ENCODE assay signal across 2 cellular contexts in the genomic region with DNA sequence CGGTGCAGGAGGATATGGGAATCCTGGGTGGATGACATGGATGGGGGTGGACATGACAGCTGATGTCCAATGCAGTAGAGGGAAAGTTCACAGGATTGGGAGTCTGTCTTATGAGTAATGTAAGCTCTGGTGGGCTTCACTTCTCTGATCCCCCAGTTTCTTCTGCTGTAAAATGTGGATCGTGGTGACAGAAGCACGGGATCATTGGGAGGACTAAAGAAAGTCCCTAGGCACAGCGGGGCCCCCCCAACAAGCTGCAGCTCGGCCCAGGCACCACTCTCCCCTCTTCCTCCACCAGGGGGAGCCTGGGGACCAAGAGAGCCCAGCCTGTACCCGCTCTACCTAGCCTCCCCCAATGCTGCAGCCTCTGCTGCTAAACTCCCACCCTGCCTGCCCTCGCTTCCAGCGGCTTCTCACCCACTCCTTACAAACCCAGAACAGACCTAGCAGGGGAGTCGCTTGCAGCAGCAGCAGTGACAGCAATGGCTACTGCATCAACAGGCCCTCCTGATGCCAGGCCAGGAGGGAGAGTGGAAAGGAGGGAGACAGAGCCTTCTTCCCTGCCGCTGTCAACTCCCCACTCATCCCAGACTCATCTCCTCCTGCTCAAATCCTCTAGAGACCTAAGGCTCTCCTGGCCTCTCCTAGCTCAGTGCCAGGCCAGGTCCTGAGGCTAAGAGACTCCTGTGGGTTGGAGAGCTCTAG.
TF ChIP-seq lines count a peak whose summit lies in the region.

No MANE protein-coding gene starts in this region.

TF ChIP-seq in GM23338, 12 proteins besides CTCF, POLR2A, EP300 and RAD21:
- TF ChIP-seq NANOG (IDR thresholded peaks at IDR 0.05; ENCODE audit: borderline replicate concordance) = no peak
- TF ChIP-seq CREB1 (CRISPR knock-in tag; IDR thresholded peaks at IDR 0.05; ENCODE audit: low read depth) = no peak
- TF ChIP-seq ZNF114 (CRISPR knock-in tag; IDR thresholded peaks at IDR 0.05) = no peak
- no peak for TF ChIP-seq EZH2 (IDR thresholded peaks at IDR 0.05; ENCODE audit: low read depth, unreplicated experiment)
- no peak for TF ChIP-seq POLR2AphosphoS5 (IDR thresholded peaks at IDR 0.05; ENCODE audit: low read depth)
- no peak for TF ChIP-seq STAT1 (IDR thresholded peaks at IDR 0.05; ENCODE audit: unreplicated experiment)
- TF ChIP-seq, protein P1, sequence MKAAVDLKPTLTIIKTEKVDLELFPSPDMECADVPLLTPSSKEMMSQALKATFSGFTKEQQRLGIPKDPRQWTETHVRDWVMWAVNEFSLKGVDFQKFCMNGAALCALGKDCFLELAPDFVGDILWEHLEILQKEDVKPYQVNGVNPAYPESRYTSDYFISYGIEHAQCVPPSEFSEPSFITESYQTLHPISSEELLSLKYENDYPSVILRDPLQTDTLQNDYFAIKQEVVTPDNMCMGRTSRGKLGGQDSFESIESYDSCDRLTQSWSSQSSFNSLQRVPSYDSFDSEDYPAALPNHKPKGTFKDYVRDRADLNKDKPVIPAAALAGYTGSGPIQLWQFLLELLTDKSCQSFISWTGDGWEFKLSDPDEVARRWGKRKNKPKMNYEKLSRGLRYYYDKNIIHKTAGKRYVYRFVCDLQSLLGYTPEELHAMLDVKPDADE (IDR thresholded peaks at IDR 0.05) = no peak
TF ChIP-seq in GM23338: peak in this region for 0.

TF ChIP-seq in HepG2, 621 proteins besides CTCF, POLR2A, EP300 and RAD21:
- TF ChIP-seq ZNF740 (CRISPR knock-in tag; IDR thresholded peaks at IDR 0.05) (peak; percentile 89), BCL3 (CRISPR knock-in tag; IDR thresholded peaks at IDR 0.05) (no peak), STAG1 (CRISPR knock-in tag; IDR thresholded peaks at IDR 0.05) (peak; percentile 73), SMC3 (IDR thresholded peaks at IDR 0.05; ENCODE audit: low read length) (peak; percentile 52; the same call in 1 of the 2 replicates), KDM2A (CRISPR knock-in tag; IDR thresholded peaks at IDR 0.05; ENCODE audit: borderline replicate concordance, low read depth) (0 out of 2 replicates have a peak, but pooled peaks have one; percentile 18), TAF1 (CRISPR knock-in tag; IDR thresholded peaks at IDR 0.05) (no peak), ZMAT3 (CRISPR knock-in tag; conservative IDR thresholded peaks at IDR 0.05) (no peak), FOSL1 (CRISPR knock-in tag; IDR thresholded peaks at IDR 0.05; ENCODE audit: borderline replicate concordance) (no peak)
